25 cellular contexts compared by ENCODE assay signal in the genomic region with DNA sequence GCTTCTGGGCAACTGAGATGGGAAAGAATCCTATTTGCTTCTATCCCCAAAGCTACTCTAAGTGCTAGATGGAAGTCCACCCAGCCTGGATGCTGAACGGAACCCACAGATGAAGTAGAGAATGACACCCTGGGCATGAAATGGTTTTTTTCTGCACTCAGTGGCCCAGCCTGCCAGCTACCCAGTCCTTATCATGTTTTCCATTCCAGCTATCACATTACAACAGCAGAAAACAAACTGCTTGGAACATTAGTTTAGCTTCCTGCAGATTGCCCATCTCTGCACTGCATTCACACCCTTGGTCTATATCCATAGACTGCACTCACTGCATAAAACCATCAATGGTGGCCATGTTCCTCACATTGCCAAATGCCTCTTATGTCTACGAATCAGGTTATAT.
DNase-seq lines count a peak whose midpoint lies in the region; ATAC-seq and TF ChIP-seq lines count a peak whose summit lies in the region.
"Had no signal": no experiment of that assay in that cellular context is flagged by ENCODE, and none has a peak within 500 bp of the region (broad histone marks: within the 10 kb centered on the region; RNA-seq: fewer than 3 reads in every experiment).

No MANE protein-coding gene starts in this region.

- H3K4me3 ChIP-seq in right atrium auricular region = no peak overlapping the region
- H3K4me3 ChIP-seq in PC-3 (ENCODE audit: low read length) = no peak overlapping the region
- H3K4me3 ChIP-seq: gastroesophageal sphincter, left lung, SK-N-MC, skin epidermis, tibial artery had no signal

- H2AFZ ChIP-seq in PC-3 (ENCODE audit: low read length) = no peak overlapping the region

- H3K9me2 ChIP-seq in PC-3 (replicated peaks; ENCODE audit: low read length) = no peaks in the 10 kb centered on the region

- H3K36me3 ChIP-seq in right atrium auricular region (no peaks in the 10 kb centered on the region), PC-3 (ENCODE audit: low read depth, low read length) (no peaks in the 10 kb centered on the region; the same call in 1 of the 2 replicates)

- H3K4me2 ChIP-seq in PC-3 (ENCODE audit: low read length) = peak overlapping the region; percentile 57; the same call in 1 of the 2 replicates

- no peaks in the 10 kb centered on the region for H3K9me3 ChIP-seq in right atrium auricular region
- no peaks in the 10 kb centered on the region for H3K9me3 ChIP-seq in PC-3 (ENCODE audit: low read length)
- H3K9me3 ChIP-seq: gastroesophageal sphincter, left lung, tibial artery had no signal

- H3K27me3 ChIP-seq in right atrium auricular region = no peaks in the 10 kb centered on the region
- H3K27me3 ChIP-seq in PC-3 (ENCODE audit: low read length) = no peaks in the 10 kb centered on the region
- H3K27me3 ChIP-seq: gastroesophageal sphincter, left lung, tibial artery had no signal

- H3K27ac Mint-ChIP-seq in central memory CD8-positive, alpha-beta T cell (ENCODE audit: low read depth) = peak overlapping the region; percentile 88
- H3K27ac Mint-ChIP-seq: activated naive CD4-positive, alpha-beta T cell treated with anti-CD3 and anti-CD28 coated beads, Interleukin-2, amount 10 ng/mL, durations not matched to agents 7 days and 5 days had no signal

- TF ChIP-seq CTCF in right atrium auricular region (IDR thresholded peaks at IDR 0.05) = no peak
- TF ChIP-seq CTCF in PC-3 (conservative IDR thresholded peaks at IDR 0.05; ENCODE audit: low read depth, low read length) = no peak

- CTCF ChIA-PET in PC-3 (lab: Charles Lee) = no interaction called here

- DNase-seq in left ventricle myocardium superior = no peak
- DNase-seq in right atrium auricular region (ENCODE audit: low spot score) = no peak
- no peak for DNase-seq in PC-3
- no peak for DNase-seq in central memory CD8-positive, alpha-beta T cell (ENCODE audit: low spot score in 2 of 2)
- DNase-seq in KBM-7 = no peak
- no peak for DNase-seq in midbrain (lab: John Stamatoyannopoulos, UW)
- no peak for DNase-seq in activated effector memory CD4-positive, alpha-beta T cell treated with Interleukin-2 at 50 U/mL for 16 hours
- DNase-seq: activated CD4-positive, alpha-beta T cell treated with anti-CD3 and anti-CD28 coated beads for 4 hours; activated naive CD4-positive, alpha-beta T cell treated with anti-CD3 and anti-CD28 coated beads, Interleukin-2, amount 10 ng/mL, durations not matched to agents 7 days and 5 days; activated T-cell treated with anti-CD3 and anti-CD28 coated beads, Interleukin-2, amount 50 U/mL, for 4 hours; central memory CD4-positive, alpha-beta T cell; DND-41; left lung; MM.1S; naive B cell; NCI-H1417; NCI-H2081 treated with DMSO at 0.1 percent for 48 hours; NCI-H345; NCI-H774; tibial artery had no signal

- no peaks in the 10 kb centered on the region for H3K79me2 ChIP-seq in PC-3 (ENCODE audit: low read length)

- no peaks in the 10 kb centered on the region for H3K27me3 Mint-ChIP-seq in central memory CD8-positive, alpha-beta T cell
- H3K27me3 Mint-ChIP-seq: activated naive CD4-positive, alpha-beta T cell treated with anti-CD3 and anti-CD28 coated beads, Interleukin-2, amount 10 ng/mL, durations not matched to agents 7 days and 5 days had no signal

- ATAC-seq in left ventricle myocardium superior = peak; percentile 79
- ATAC-seq in PC-3 = no peak
- no peak for ATAC-seq in central memory CD8-positive, alpha-beta T cell (replicated peaks; ENCODE audit: extremely low read depth, poor library complexity, severe bottlenecking)
- ATAC-seq: gastroesophageal sphincter, left lung had no signal

- H4K20me1 ChIP-seq in PC-3 (ENCODE audit: low read length) = no peaks in the 10 kb centered on the region

- peaks cover 14% of the 10 kb centered on the region for H3K4me1 Mint-ChIP-seq in central memory CD8-positive, alpha-beta T cell
- H3K4me1 Mint-ChIP-seq: naive B cell had no signal

- intact Hi-C loops in left ventricle myocardium superior (cut with micrococcal nuclease) = no loop called here
- intact Hi-C loops in PC-3 (cut with micrococcal nuclease) = no loop called here

- no peaks in the 10 kb centered on the region for H3K9me3 Mint-ChIP-seq in central memory CD8-positive, alpha-beta T cell
- H3K9me3 Mint-ChIP-seq: activated naive CD4-positive, alpha-beta T cell treated with anti-CD3 and anti-CD28 coated beads, Interleukin-2, amount 10 ng/mL, durations not matched to agents 7 days and 5 days; activated T-cell treated with anti-CD3 and anti-CD28 coated beads, Interleukin-2, amount 50 U/mL, for 4 hours; naive B cell; T-helper 1 cell treated with Interleukin-12 subunit alpha and Interleukin-12 subunit beta and Interleukin-4 antibody, amounts not matched to agents 30 μg/mL and 1 μg/mL, for 36 hours had no signal

- H3K36me3 Mint-ChIP-seq in central memory CD8-positive, alpha-beta T cell (ENCODE audit: insufficient read depth) = peaks cover 29% of the 10 kb centered on the region

- no peak overlapping the region for H3K4me3 Mint-ChIP-seq in central memory CD8-positive, alpha-beta T cell
- H3K4me3 Mint-ChIP-seq: activated naive CD4-positive, alpha-beta T cell treated with anti-CD3 and anti-CD28 coated beads, Interleukin-2, amount 10 ng/mL, durations not matched to agents 7 days and 5 days; activated T-cell treated with anti-CD3 and anti-CD28 coated beads, Interleukin-2, amount 50 U/mL, for 4 hours; naive B cell had no signal

- in situ Hi-C loops in KBM-7 (cut with MboI; ENCODE audit: low pct_unique_long_range_greater_than_20kb, low sequenced_read_pairs) = no loop called here

- peak overlapping the region in 1 of 2 donors; percentile 61 for H3K27ac ChIP-seq in right atrium auricular region
- no peak overlapping the region for H3K27ac ChIP-seq in PC-3 (ENCODE audit: low read length)
- H3K27ac ChIP-seq: gastroesophageal sphincter, left lung, RWPE1, SK-N-MC, skin epidermis, tibial artery had no signal

- H3K4me1 ChIP-seq in right atrium auricular region (peaks cover 0 to 3% of the 10 kb centered on the region in 2 donors), PC-3 (ENCODE audit: insufficient read depth, low read length) (peaks cover 22% of the 10 kb centered on the region)
- H3K4me1 ChIP-seq: gastroesophageal sphincter, left lung had no signal

- POLR2A ChIA-PET in PC-3 (lab: Charles Lee; ENCODE audit: unreplicated experiment) = no interaction called here

- no peaks in the 10 kb centered on the region for H3F3A ChIP-seq in PC-3 (ENCODE audit: low read length, unreplicated experiment)

- BruUV-seq in PC-3 (replicated peaks; lab: Mats Ljungman, UMichigan) = no TSS peak

- H3K9ac ChIP-seq in PC-3 (ENCODE audit: low read length) = no peak overlapping the region
